ENCODE assay signal across 13 cellular contexts in the genomic region with DNA sequence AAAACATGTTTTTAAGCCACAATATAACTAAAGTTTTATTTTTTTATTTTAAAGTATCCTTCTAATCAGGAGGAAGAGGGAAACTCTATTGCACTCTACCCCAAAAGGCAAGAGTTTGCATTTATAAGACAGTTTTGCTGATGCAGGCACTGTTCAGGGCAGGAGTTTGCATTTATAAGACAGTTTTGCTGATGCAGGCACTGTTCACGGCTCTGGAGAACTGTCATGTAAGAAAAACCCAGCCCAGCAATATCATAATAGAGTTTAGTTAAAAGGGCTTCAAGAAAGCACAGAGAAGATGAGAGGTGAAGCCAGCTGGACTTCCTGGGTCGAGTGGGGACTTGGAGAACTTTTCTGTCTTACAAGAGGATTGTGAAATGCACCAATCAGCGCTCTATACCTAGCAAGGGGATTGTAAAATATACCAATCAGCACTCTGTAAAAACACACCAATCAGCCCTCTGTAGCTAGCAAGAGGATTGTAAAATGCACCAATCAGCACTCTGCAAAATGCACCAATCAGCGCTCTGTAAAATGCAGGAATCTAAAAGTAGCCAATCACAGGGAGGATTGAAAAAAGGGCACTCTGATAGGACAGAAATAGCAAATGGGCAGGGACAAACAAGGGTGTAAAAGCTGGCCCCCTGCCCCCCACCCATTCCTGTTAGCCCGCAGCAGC.
DNase-seq lines count a peak whose midpoint lies in the region; ATAC-seq and TF ChIP-seq lines count a peak whose summit lies in the region.
"Had no signal": no experiment of that assay in that cellular context is flagged by ENCODE, and none has a peak within 500 bp of the region (broad histone marks: within the 10 kb centered on the region; RNA-seq: fewer than 3 reads in every experiment).

No MANE protein-coding gene starts in this region.

- peaks cover 8% of the 10 kb centered on the region; the same call in 1 of the 2 replicates for H3K9me3 ChIP-seq in SU-DHL-6 (ENCODE audit: insufficient read depth, low read length)
- H3K9me3 ChIP-seq: tibial artery had no signal

- H3K9ac ChIP-seq in SU-DHL-6 (ENCODE audit: low read length) = no peak overlapping the region
- H3K9ac ChIP-seq: GM23248 had no signal

- H3K4me2 ChIP-seq in SU-DHL-6 (ENCODE audit: low read depth, low read length, poor library complexity, severe bottlenecking) = no peak overlapping the region

- no peak for ATAC-seq in GM21737 (IDR thresholded peaks at IDR 0.05; ENCODE audit: unreplicated experiment)
- no peak for ATAC-seq in GM19467 (IDR thresholded peaks at IDR 0.05; ENCODE audit: unreplicated experiment)

- no peaks in the 10 kb centered on the region for H3K36me3 ChIP-seq in SU-DHL-6 (ENCODE audit: low read length)
- H3K36me3 ChIP-seq: tibial artery had no signal

- TF ChIP-seq CTCF in SU-DHL-6 (IDR thresholded peaks at IDR 0.05; ENCODE audit: insufficient read depth, low read length, poor library complexity, severe bottlenecking) = no peak

- no peak overlapping the region for H3K27ac ChIP-seq in SU-DHL-6 (ENCODE audit: low read depth, low read length)
- H3K27ac ChIP-seq: GM23248, hepatocyte, tibial artery had no signal

- no peaks in the 10 kb centered on the region for H3K9me2 ChIP-seq in SU-DHL-6 (replicated peaks; ENCODE audit: insufficient read depth, low read length)

- DNase-seq in stimulated activated CD4-positive, alpha-beta T cell treated with anti-CD3 and anti-CD28 coated beads, Interleukin-1b, Interleukin-23, amount 100 ng/mL, for 48 hours = peak; percentile 40
- no peak for DNase-seq in stimulated activated CD4-positive, alpha-beta T cell treated with anti-CD3 and anti-CD28 coated beads, Interleukin-12 subunit alpha, Interleukin-12 subunit beta, amount 100 ng/mL, for 4 hours
- peak; percentile 2 for DNase-seq in effector CD8-positive, alpha-beta T cell (lab: John Stamatoyannopoulos, UW)
- DNase-seq in NCI-H2196 (lab: John Stamatoyannopoulos, UW; ENCODE audit: unreplicated experiment) (no peak), GDM1 (lab: John Stamatoyannopoulos, UW) (no peak)
- DNase-seq: dorsolateral prefrontal cortex, GM23248, NCI-H1417 had no signal

- H3K79me2 ChIP-seq in SU-DHL-6 (ENCODE audit: insufficient read depth, low read length) = peaks cover 34% of the 10 kb centered on the region

- peaks cover 2% of the 10 kb centered on the region; the same call in 1 of the 2 replicates for H4K20me1 ChIP-seq in SU-DHL-6 (ENCODE audit: low read depth, low read length)

- no peaks in the 10 kb centered on the region for H3K27me3 ChIP-seq in SU-DHL-6 (ENCODE audit: low read length)
- H3K27me3 ChIP-seq: dorsolateral prefrontal cortex, hepatocyte, tibial artery had no signal

- H3F3A ChIP-seq in SU-DHL-6 (ENCODE audit: insufficient read depth) = peaks cover 14% of the 10 kb centered on the region

- no peak overlapping the region for H3K4me3 ChIP-seq in SU-DHL-6 (ENCODE audit: insufficient read depth, low read length, poor library complexity, severe bottlenecking)
- H3K4me3 ChIP-seq: GM23248, hepatocyte, tibial artery had no signal

- peak overlapping the region; percentile 35 for H2AFZ ChIP-seq in SU-DHL-6 (ENCODE audit: low read depth, low read length, severe bottlenecking)
- H2AFZ ChIP-seq: hepatocyte had no signal

Comparison
In these comparisons a context has a peak if more than half of its experiments do, and no peak if none do; other contexts are left out.
1. DNase-seq: peak in stimulated activated CD4-positive, alpha-beta T cell treated with anti-CD3 and anti-CD28 coated beads, Interleukin-1b, Interleukin-23, amount 100 ng/mL, for 48 hours (single experiment) and effector CD8-positive, alpha-beta T cell (single experiment); none in stimulated activated CD4-positive, alpha-beta T cell treated with anti-CD3 and anti-CD28 coated beads, Interleukin-12 subunit alpha, Interleukin-12 subunit beta, amount 100 ng/mL, for 4 hours (single experiment), NCI-H2196 (single experiment) and GDM1 (single experiment).